Comparison of ENCODE assay signal across 8 cellular contexts in the genomic region with DNA sequence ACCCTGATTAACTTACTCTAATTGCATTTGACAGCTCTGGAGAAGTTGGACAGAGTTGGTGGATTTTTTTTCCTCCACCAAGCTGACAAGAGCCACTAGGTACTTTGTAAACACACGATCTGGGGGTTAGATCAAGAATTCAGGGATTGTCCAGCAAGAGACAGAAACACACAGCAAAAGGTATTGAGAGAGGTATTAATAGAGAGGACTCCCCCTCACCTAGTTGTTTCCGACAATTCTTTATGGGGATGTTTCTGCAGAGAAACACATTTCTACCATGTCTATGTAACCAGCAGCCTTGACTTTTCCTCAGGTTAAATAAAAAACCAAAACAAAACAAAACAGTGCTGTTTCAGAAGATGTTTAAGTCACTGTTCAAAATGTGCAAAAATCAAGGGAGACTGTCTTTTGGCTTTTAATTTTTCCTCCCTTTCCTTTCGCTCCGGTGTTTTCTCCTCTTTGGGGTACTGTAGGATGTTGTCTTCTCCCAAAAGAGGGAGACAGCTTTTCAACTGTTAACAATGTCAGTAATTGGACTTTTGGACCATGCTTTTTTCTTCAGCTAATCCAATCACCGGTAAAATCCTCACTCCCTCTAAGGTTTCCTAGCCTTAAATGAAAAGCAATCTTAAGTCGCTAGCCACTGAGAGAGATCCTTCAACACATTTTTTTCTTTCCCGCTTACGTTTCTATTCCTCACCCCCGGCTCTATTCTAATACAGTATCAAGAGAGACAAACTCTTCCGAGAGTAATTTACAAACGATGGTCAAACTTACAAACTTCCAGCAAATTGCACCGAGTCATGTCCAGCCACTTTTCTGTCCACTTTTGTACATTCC. TPM values are rescaled to one million over a fixed set of nuclear protein-coding genes. Genes with fewer than 3 reads are reported as not detected.
DNase-seq lines count a peak whose midpoint lies in the region; ATAC-seq and TF ChIP-seq lines count a peak whose summit lies in the region.

No MANE protein-coding gene starts in this region.

- intact Hi-C loops in mucosa of descending colon (cut with DNase I, micrococcal nuclease) = loop anchor here (5.0 kb wide), 3 partner anchors 35 to 505 kb away; no protein-coding TSS in a partner anchor

- peaks cover 37% of the 10 kb centered on the region for H3K4me1 ChIP-seq in mucosa of descending colon (ENCODE audit: low read depth)

- H3K9me3 ChIP-seq in mucosa of descending colon = no peaks in the 10 kb centered on the region

- ATAC-seq in mucosa of descending colon = no peak
- no peak for ATAC-seq in HG02642 (IDR thresholded peaks at IDR 0.05; ENCODE audit: poor library complexity, unreplicated experiment)
- no peak for ATAC-seq in esophagus mucosa

- H3K4me3 ChIP-seq in coronary artery (peak overlapping the region; percentile 86), mucosa of descending colon (peak overlapping the region; percentile 37)

- peak overlapping the region; percentile 85 to 95 for H3K27ac ChIP-seq in coronary artery

- DNase-seq in DMS53 treated with DMSO at 0.1 percent for 48 hours (lab: John Stamatoyannopoulos, UW; ENCODE audit: unreplicated experiment) = peak; percentile 68
- peak; percentile 79 for DNase-seq in NCI-H526 treated with DMSO at 0.1 percent for 48 hours (lab: John Stamatoyannopoulos, UW)
- DNase-seq in coronary artery (ENCODE audit: low spot score) = no peak
- no peak for DNase-seq in mucosa of descending colon
- no peak for DNase-seq in A172 (ENCODE audit: low spot score)
- no peak for DNase-seq in HCEC 1CT

- H3K36me3 ChIP-seq in mucosa of descending colon (ENCODE audit: low read depth) = no peaks in the 10 kb centered on the region

- TF ChIP-seq CTCF in coronary artery (IDR thresholded peaks at IDR 0.05) (no peak), mucosa of descending colon (IDR thresholded peaks at IDR 0.05) (no peak)

RNA-seq across cellular contexts. Expression of gene MAML2, which starts 0.6 kb away (rescaled TPM):
- total RNA-seq in mucosa of descending colon = 10 to 100 TPM; 15.2 to 26.4 (median 15.8) TPM
- total RNA-seq in A172 (2014; rRNA removed; shearing (Covaris generic)) = 2.1 TPM in 2 replicates
- total RNA-seq in esophagus mucosa = 4.5 TPM

RNA-seq across cellular contexts. Expression of gene CCDC82, which starts 47.4 kb away (rescaled TPM):
- total RNA-seq in mucosa of descending colon (10 to 100 TPM; 16.5 to 26.0 (median 22.2) TPM), esophagus mucosa (5.3 TPM)
- total RNA-seq in A172 (2014; rRNA removed; shearing (Covaris generic)) = 9.9 and 32.3 TPM in 2 replicates

RNA-seq across cellular contexts. Expression of gene JRKL, which starts 47.5 kb away (rescaled TPM):
- 1 to 10 TPM; 9.4 to 9.9 (median 9.8) TPM for total RNA-seq in mucosa of descending colon
- total RNA-seq in A172 (2014; rRNA removed; shearing (Covaris generic)) = 5.9 and 7.8 TPM in 2 replicates
- total RNA-seq in esophagus mucosa = 4.1 TPM

Comparison
In these comparisons a context has a peak if more than half of its experiments do, and no peak if none do; other contexts are left out.
1. DNase-seq: peak in DMS53 treated with DMSO at 0.1 percent for 48 hours (single experiment) and NCI-H526 treated with DMSO at 0.1 percent for 48 hours (single experiment); none in coronary artery (single experiment), mucosa of descending colon (0 of 3), A172 (single experiment) and HCEC 1CT (single experiment).